ENCODE assay signal across 8 cellular contexts in the genomic region with DNA sequence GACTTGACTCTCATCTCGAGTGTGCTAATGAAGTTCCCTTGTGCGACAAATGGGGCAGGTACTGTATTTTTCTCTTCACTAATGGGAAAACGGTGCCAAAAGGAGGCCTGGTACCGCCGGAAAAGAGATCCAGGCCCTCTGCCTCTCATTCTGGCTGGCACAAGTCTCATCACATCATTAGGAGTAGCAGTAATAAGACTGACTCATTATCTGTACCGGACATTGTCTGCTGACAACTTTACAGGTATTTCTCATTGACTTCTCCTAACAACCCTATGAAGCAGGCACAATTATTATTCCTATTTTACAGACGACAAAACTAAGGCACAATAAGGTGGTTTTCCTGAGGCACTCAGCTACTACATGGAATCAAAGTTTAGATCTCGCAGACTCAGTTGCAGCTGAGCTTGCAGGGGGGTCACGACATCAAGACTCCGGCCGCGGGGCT. TPM values are rescaled to one million over a fixed set of nuclear protein-coding genes. Genes with fewer than 3 reads are reported as not detected.
DNase-seq lines count a peak whose midpoint lies in the region; ATAC-seq, FAIRE-seq and TF ChIP-seq lines count a peak whose summit lies in the region.

No MANE protein-coding gene starts in this region.

- H3K4me1 Mint-ChIP-seq in activated T-cell treated with anti-CD3 and anti-CD28 coated beads, Interleukin-2, amount 50 U/mL, for 72 hours (ENCODE audit: low read depth) = peaks cover 49% of the 10 kb centered on the region

- DNase-seq in GM12864 (ENCODE audit: low read depth) (no peak), HL-60 (ENCODE audit: low read depth in 1 of 2, low spot score in 1 of 2) (no peak), glomerular visceral epithelial cell (ENCODE audit: extremely low spot score) (peak; percentile 19), GM19239 (ENCODE audit: insufficient read length, low spot score) (no peak), T-helper 9 cell (no peak)
- DNase-seq in activated T-cell treated with anti-CD3 and anti-CD28 coated beads, Interleukin-2, amount 50 U/mL, for 72 hours = no peak

- H3K4me3 Mint-ChIP-seq in activated T-cell treated with anti-CD3 and anti-CD28 coated beads, Interleukin-2, amount 50 U/mL, for 72 hours = peak overlapping the region; percentile 83 to 95

- H3K27me3 ChIP-seq in HL-60 (ENCODE audit: insufficient read depth, poor library complexity, severe bottlenecking) = no peaks in the 10 kb centered on the region
- no peaks in the 10 kb centered on the region for H3K27me3 ChIP-seq in rectal smooth muscle tissue (ENCODE audit: control insufficient read depth, insufficient read depth, low read length)

- peaks cover 0 to 2% of the 10 kb centered on the region in 2 donors for H3K36me3 Mint-ChIP-seq in activated T-cell treated with anti-CD3 and anti-CD28 coated beads, Interleukin-2, amount 50 U/mL, for 72 hours (ENCODE audit: insufficient read depth in 2 of 2)

- H3K27ac Mint-ChIP-seq in activated T-cell treated with anti-CD3 and anti-CD28 coated beads, Interleukin-2, amount 50 U/mL, for 72 hours = peak overlapping the region; percentile 96

- H3K9me3 Mint-ChIP-seq in activated T-cell treated with anti-CD3 and anti-CD28 coated beads, Interleukin-2, amount 50 U/mL, for 72 hours = peaks cover 0 to 2% of the 10 kb centered on the region in 2 donors

- peaks cover 8% of the 10 kb centered on the region for H3K4me1 ChIP-seq in rectal smooth muscle tissue (ENCODE audit: control insufficient read depth, insufficient read depth, low read length)

- H3K4me3 ChIP-seq in GM12864 (ENCODE audit: low read depth, low read length) = peak overlapping the region; percentile 92
- peak overlapping the region; percentile 79 for H3K4me3 ChIP-seq in HL-60 (replicated peaks; ENCODE audit: insufficient read depth, low read length)
- peak overlapping the region; percentile 79 for H3K4me3 ChIP-seq in rectal smooth muscle tissue (ENCODE audit: low read length)

- ATAC-seq in activated T-cell treated with anti-CD3 and anti-CD28 coated beads, Interleukin-2, amount 50 U/mL, for 72 hours (replicated peaks in 1 of 2) = no peak
- ATAC-seq in GM21825 (IDR thresholded peaks at IDR 0.05; ENCODE audit: unreplicated experiment) = no peak

- H3K27ac ChIP-seq in HL-60 (replicated peaks) = peak overlapping the region; percentile 67
- H3K27ac ChIP-seq in rectal smooth muscle tissue (ENCODE audit: low read depth, low read length) = peak overlapping the region; percentile 81

- TF ChIP-seq CTCF in GM12864 (IDR thresholded peaks at IDR 0.05; ENCODE audit: low read depth, low read length, missing control alignments) (no peak), HL-60 (IDR thresholded peaks at IDR 0.05; ENCODE audit: insufficient read depth, low read length) (no peak)

- no peak for FAIRE-seq in GM19239 (lab: Jason Lieb, UNC)

- no peaks in the 10 kb centered on the region for H3K27me3 Mint-ChIP-seq in activated T-cell treated with anti-CD3 and anti-CD28 coated beads, Interleukin-2, amount 50 U/mL, for 72 hours (ENCODE audit: low read depth)

- H3K9ac ChIP-seq in rectal smooth muscle tissue (ENCODE audit: low read length) = peak overlapping the region; percentile 88

- H3K36me3 ChIP-seq in rectal smooth muscle tissue (ENCODE audit: control insufficient read depth, insufficient read depth, low read length) = no peaks in the 10 kb centered on the region

RNA-seq across cellular contexts. Expression of gene APPL2, which starts 0.7 kb away (rescaled TPM):
- total RNA-seq in activated T-cell treated with anti-CD3 and anti-CD28 coated beads, Interleukin-2, amount 50 U/mL, for 72 hours = 10 to 100 TPM; 18.9 to 19.7 TPM
